Comparison of ENCODE assay signal across 13 cellular contexts in genomic region chr10:28587270-28587969, GRCh38. TPM values are rescaled to one million over a fixed set of nuclear protein-coding genes. Genes with fewer than 3 reads are reported as not detected.
DNase-seq lines count a peak whose midpoint lies in the region; ATAC-seq, FAIRE-seq and TF ChIP-seq lines count a peak whose summit lies in the region.
"Had no signal": no experiment of that assay in that cellular context is flagged by ENCODE, and none has a peak within 500 bp of the region (broad histone marks: within the 10 kb centered on the region; RNA-seq: fewer than 3 reads in every experiment).

No MANE protein-coding gene starts in this region.

- H2AK9ac ChIP-seq in IMR-90 (replicated peaks; ENCODE audit: low read depth, low read length, poor library complexity) = no peak overlapping the region

- no peak overlapping the region for H3K23ac ChIP-seq in IMR-90 (ENCODE audit: low read depth, low read length)

- H3K4me2 ChIP-seq in IMR-90 (ENCODE audit: low read depth, low read length) = peak overlapping the region; percentile 42
- H3K4me2 ChIP-seq in endothelial cell of umbilical vein (ENCODE audit: insufficient read depth, low read length) = no peak overlapping the region

- H3K4me1 ChIP-seq in ACC112 (ENCODE audit: control insufficient read depth, insufficient read depth, low read length, unreplicated experiment) (peaks cover 30% of the 10 kb centered on the region), IMR-90 (ENCODE audit: control insufficient read depth, insufficient read depth, low read length) (peaks cover 12% of the 10 kb centered on the region), endothelial cell of umbilical vein (ENCODE audit: control insufficient read depth, extremely low read depth, insufficient read depth, low read length) (peaks cover 5% of the 10 kb centered on the region), muscle layer of duodenum (ENCODE audit: control insufficient read depth in 1 of 2, insufficient read depth in 2 of 2, low read length in 2 of 2) (peaks cover 14 to 28% of the 10 kb centered on the region in 2 donors)

- in situ Hi-C loops in IMR-90 (cut with MboI; ENCODE audit: low sequenced_read_pairs) = no loop called here

- CTCF ChIA-PET in IMR-90 (lab: Yijun Ruan, JAX) = interaction anchor here (1.0 to 1.1 kb wide), 2 partner anchors 23 to 156 kb away, joined by 4 to 5 read pairs; no protein-coding TSS in a partner anchor
- CTCF ChIA-PET in endothelial cell of umbilical vein (lab: Charles Lee) = interaction anchor here (1.0 to 1.9 kb wide), 3 partner anchors 17 to 717 kb away, joined by 3 to 4 read pairs (median 3); no protein-coding TSS in a partner anchor

- H3K14ac ChIP-seq in IMR-90 (replicated peaks; ENCODE audit: low read depth, low read length) = no peak overlapping the region

- intact Hi-C loops in IMR-90 (cut with micrococcal nuclease) = no loop called here
- intact Hi-C loops in endothelial cell of umbilical vein (cut with micrococcal nuclease) = loop anchor here (5.0 kb wide), 1 partner anchor 155 kb away; no protein-coding TSS in a partner anchor

- no TSS peak for BruUV-seq in IMR-90 (replicated peaks; lab: Mats Ljungman, UMichigan)
- no TSS peak for BruUV-seq in endothelial cell of umbilical vein (replicated peaks; lab: Mats Ljungman, UMichigan)

- no peak overlapping the region for H4K8ac ChIP-seq in IMR-90 (ENCODE audit: low read depth in 2 of 2, low read length in 2 of 2)

- H3K9me1 ChIP-seq in IMR-90 (ENCODE audit: insufficient read depth, low read length) (peaks cover 6% of the 10 kb centered on the region; the same call in 1 of the 2 replicates), endothelial cell of umbilical vein (replicated peaks; ENCODE audit: control insufficient read depth, extremely low read depth, insufficient read depth, low read length) (no peaks in the 10 kb centered on the region)

- peak overlapping the region; percentile 53 for H3K27ac ChIP-seq in ACC112 (ENCODE audit: low read depth, low read length)
- no peak overlapping the region for H3K27ac ChIP-seq in IMR-90 (ENCODE audit: insufficient read depth, low read length)
- H3K27ac ChIP-seq in endothelial cell of umbilical vein (ENCODE audit: insufficient read depth, low read depth, low read length) = no peak overlapping the region
- H3K27ac ChIP-seq in muscle layer of duodenum (ENCODE audit: low read length) = peak overlapping the region; percentile 53

- peaks cover 86% of the 10 kb centered on the region for H4K20me1 ChIP-seq in IMR-90 (ENCODE audit: insufficient read depth, low read length)
- H4K20me1 ChIP-seq in endothelial cell of umbilical vein (replicated peaks; ENCODE audit: control insufficient read depth, extremely low read depth, insufficient read depth, low read length) = peaks cover 24% of the 10 kb centered on the region

- TF ChIP-seq CTCF in IMR-90 (conservative IDR thresholded peaks at IDR 0.05; ENCODE audit: low read depth, low read length) (no peak), endothelial cell of umbilical vein (IDR thresholded peaks at IDR 0.05; ENCODE audit: extremely low read depth in 1 of 2, insufficient read depth in 1 of 2, low read depth in 1 of 2, low read length in 2 of 2) (no peak)

- no peak for TF ChIP-seq RAD21 in IMR-90 (IDR thresholded peaks at IDR 0.05; ENCODE audit: low read length)

- dilution Hi-C loops in IMR-90 (cut with HindIII; ENCODE audit: low sequenced_read_pairs, unreplicated experiment) (no loop called here), endothelial cell of umbilical vein (cut with MboI; ENCODE audit: extremely low pct_ligation_motif_present, low sequenced_read_pairs) (no loop called here)

- no peak overlapping the region for H2AFZ ChIP-seq in ACC112 (ENCODE audit: low read length, unreplicated experiment)
- no peak overlapping the region for H2AFZ ChIP-seq in IMR-90 (replicated peaks; ENCODE audit: low read length, poor library complexity)
- no peak overlapping the region for H2AFZ ChIP-seq in endothelial cell of umbilical vein (ENCODE audit: low read depth, low read length)

- no peak overlapping the region for H2BK120ac ChIP-seq in IMR-90 (ENCODE audit: low read depth, low read length)

- no peak overlapping the region for H3K56ac ChIP-seq in IMR-90 (ENCODE audit: extremely low read depth, insufficient read depth, low read length)

- no peak overlapping the region for H2BK15ac ChIP-seq in IMR-90 (ENCODE audit: low read depth, low read length)

- H3K27me3 ChIP-seq in ACC112 (ENCODE audit: insufficient read depth, low read length) = no peaks in the 10 kb centered on the region
- H3K27me3 ChIP-seq in IMR-90 (ENCODE audit: control insufficient read depth, insufficient read depth, low read length) = no peaks in the 10 kb centered on the region
- no peaks in the 10 kb centered on the region for H3K27me3 ChIP-seq in endothelial cell of umbilical vein (ENCODE audit: control insufficient read depth in 2 of 2, insufficient read depth in 2 of 2, low read length in 2 of 2)
- H3K27me3 ChIP-seq in muscle layer of duodenum (ENCODE audit: low read depth, low read length) = no peaks in the 10 kb centered on the region
- H3K27me3 ChIP-seq: breast epithelium had no signal

- TF ChIP-seq POLR2A in IMR-90 (IDR thresholded peaks at IDR 0.05; ENCODE audit: low read depth, low read length) (no peak), endothelial cell of umbilical vein (IDR thresholded peaks at IDR 0.05; ENCODE audit: low read depth, low read length) (no peak)

- no peak overlapping the region; the same call in 1 of the 2 replicates for H3K4me3 ChIP-seq in ACC112 (ENCODE audit: low read depth, low read length)
- no peak overlapping the region for H3K4me3 ChIP-seq in IMR-90 (ENCODE audit: insufficient read depth, low read depth, low read length)
- H3K4me3 ChIP-seq in endothelial cell of umbilical vein (replicated peaks in 1 of 3; ENCODE audit: insufficient read depth in 1 of 3, low read depth in 1 of 3, low read length in 3 of 3) = no peak overlapping the region
- H3K4me3 ChIP-seq in muscle layer of duodenum (ENCODE audit: low read depth in 1 of 2, low read length in 2 of 2) = no peak overlapping the region
- H3K4me3 ChIP-seq: breast epithelium had no signal

- peaks cover 73% of the 10 kb centered on the region for H3K79me2 ChIP-seq in ACC112 (ENCODE audit: control insufficient read depth, insufficient read depth, low read length, unreplicated experiment)
- peaks cover 92% of the 10 kb centered on the region for H3K79me2 ChIP-seq in endothelial cell of umbilical vein (ENCODE audit: control insufficient read depth, insufficient read depth, low read length)

- no peak overlapping the region for H2BK20ac ChIP-seq in IMR-90 (ENCODE audit: low read depth, low read length)

- POLR2A ChIA-PET in IMR-90 (lab: Charles Lee; ENCODE audit: unreplicated experiment) = interaction anchor here (0.7 kb wide), 1 partner anchor 911 kb away, joined by 3 read pairs; no protein-coding TSS in a partner anchor
- POLR2A ChIA-PET in endothelial cell of umbilical vein (lab: Charles Lee) = no interaction called here

- H2AK5ac ChIP-seq in IMR-90 (ENCODE audit: low read depth, low read length) = no peak overlapping the region

- peaks cover 43% of the 10 kb centered on the region for H3K36me3 ChIP-seq in ACC112 (ENCODE audit: insufficient read depth, low read length)
- peaks cover 27% of the 10 kb centered on the region for H3K36me3 ChIP-seq in IMR-90 (ENCODE audit: control insufficient read depth, insufficient read depth, low read length)
- peaks cover 16 to 23% of the 10 kb centered on the region in 2 experiments for H3K36me3 ChIP-seq in endothelial cell of umbilical vein (ENCODE audit: control insufficient read depth in 2 of 2, extremely low read depth in 1 of 2, insufficient read depth in 2 of 2, low read length in 2 of 2)
- H3K36me3 ChIP-seq in muscle layer of duodenum (ENCODE audit: control insufficient read depth in 1 of 2, insufficient read depth in 2 of 2, low read length in 2 of 2) = peaks cover 26 to 30% of the 10 kb centered on the region in 2 donors

- FAIRE-seq in endothelial cell of umbilical vein (lab: Jason Lieb, UNC) = no peak
- FAIRE-seq: TTC549 had no signal

- peak; percentile 6; the same call in 1 of the 2 replicates for ATAC-seq in IMR-90 (ENCODE audit: low read depth)
- ATAC-seq in GM21529 (IDR thresholded peaks at IDR 0.05; ENCODE audit: unreplicated experiment) = no peak
- ATAC-seq: CD8-positive, alpha-beta T cell had no signal

- peak; percentile 58 for DNase-seq in IMR-90
- DNase-seq in endothelial cell of umbilical vein (ENCODE audit: low read depth, low spot score) = peak; percentile 34
- DNase-seq in DMS53 treated with DMSO at 0.1 percent for 48 hours (lab: John Stamatoyannopoulos, UW; ENCODE audit: unreplicated experiment) = no peak
- no peak for DNase-seq in DMS79 treated with DMSO at 0.1 percent for 48 hours (lab: John Stamatoyannopoulos, UW)
- no peak for DNase-seq in medulla oblongata (ENCODE audit: extremely low spot score)
- DNase-seq: activated CD8-positive, alpha-beta memory T cell treated with anti-CD3 and anti-CD28 coated beads, Interleukin-2, amount 50 U/mL, for 48 hours; CD8-positive, alpha-beta T cell; NCI-H2029 had no signal

- H3K9me3 ChIP-seq in IMR-90 (ENCODE audit: control insufficient read depth, insufficient read depth, low read length) (no peaks in the 10 kb centered on the region), endothelial cell of umbilical vein (replicated peaks; ENCODE audit: control insufficient read depth, insufficient read depth, low read length) (no peaks in the 10 kb centered on the region), muscle layer of duodenum (ENCODE audit: control insufficient read depth in 1 of 2, low read length in 2 of 2) (no peaks in the 10 kb centered on the region)
- H3K9me3 ChIP-seq: breast epithelium had no signal

- no peak overlapping the region for H3K9ac ChIP-seq in IMR-90 (ENCODE audit: low read depth, low read length)
- no peak overlapping the region for H3K9ac ChIP-seq in endothelial cell of umbilical vein (replicated peaks; ENCODE audit: extremely low read depth, insufficient read depth, low read length)

- peak overlapping the region; percentile 38 for H2BK5ac ChIP-seq in IMR-90 (ENCODE audit: low read depth, low read length, poor library complexity, severe bottlenecking)

- no peak overlapping the region for H3K4ac ChIP-seq in IMR-90 (ENCODE audit: low read depth, low read length)

- WGBS in IMR-90 (ENCODE audit: extremely low coverage in 2 of 2, insufficient read length in 1 of 2), 2 experiments = no CpG with 5 or more reads among the region's 5 CpGs

- peaks cover 14 to 73% of the 10 kb centered on the region in 2 experiments; a peak in 3 of 4 replicates for H3K79me1 ChIP-seq in IMR-90 (ENCODE audit: low read depth in 1 of 2, low read length in 2 of 2)

- H4K5ac ChIP-seq in IMR-90 (ENCODE audit: low read depth, low read length) = no peak overlapping the region

- no peak overlapping the region for H3K18ac ChIP-seq in IMR-90 (ENCODE audit: low read depth, low read length)

- H4K91ac ChIP-seq in IMR-90 (ENCODE audit: insufficient read depth, low read depth, low read length) = no peak overlapping the region

RNA-seq across cellular contexts. Expression of gene WAC, which starts 54.5 kb away (rescaled TPM):
- total RNA-seq in IMR-90 (2012; rRNA removed) (52.2 and 53.6 TPM in 2 replicates), endothelial cell of umbilical vein (101 and 104 TPM in 2 replicates)
- polyA plus RNA-seq in IMR-90 (2012; rRNA removed) (39.6 and 41.0 TPM in 2 replicates), endothelial cell of umbilical vein (49.1 and 49.2 TPM in 2 replicates)
- polyA plus RNA-seq in IMR-90 (2012; cell fraction: cytosol; rRNA removed) = 11.3 and 17.5 TPM in 2 replicates
- polyA plus RNA-seq in IMR-90 (2012; cell fraction: nucleus; rRNA removed; ENCODE audit: low replicate concordance) = 14.4 and 77.3 TPM in 2 replicates
- 57.0 and 57.7 TPM in 2 replicates for polyA plus RNA-seq in endothelial cell of umbilical vein (2011; cell fraction: cytosol; rRNA removed)
- polyA plus RNA-seq in endothelial cell of umbilical vein (2011; cell fraction: nucleus; rRNA removed) = 95.8 and 109 TPM in 2 replicates
- polyA plus RNA-seq in endothelial cell of umbilical vein (2012) = 68.2 and 71.4 TPM in 2 replicates
- polyA minus RNA-seq in endothelial cell of umbilical vein = 115 and 120 TPM in 2 replicates
- 39.1 TPM for polyA minus RNA-seq in endothelial cell of umbilical vein (2011; cell fraction: cytosol; rRNA and poly(A)+ RNA removed)
- polyA minus RNA-seq in endothelial cell of umbilical vein (2011; cell fraction: nucleus; rRNA and poly(A)+ RNA removed) = 147 and 187 TPM in 2 replicates

Comparison
In these comparisons a context has a peak if more than half of its experiments do, and no peak if none do; other contexts are left out.
1. H3K27ac ChIP-seq: peak in ACC112 (single experiment) and muscle layer of duodenum (single experiment); none in IMR-90 (single experiment) and endothelial cell of umbilical vein (single experiment).
2. DNase-seq: peak in IMR-90 (single experiment) and endothelial cell of umbilical vein (single experiment); none in DMS53 treated with DMSO at 0.1 percent for 48 hours (single experiment), DMS79 treated with DMSO at 0.1 percent for 48 hours (single experiment) and medulla oblongata (single experiment).